In the genomic region with DNA sequence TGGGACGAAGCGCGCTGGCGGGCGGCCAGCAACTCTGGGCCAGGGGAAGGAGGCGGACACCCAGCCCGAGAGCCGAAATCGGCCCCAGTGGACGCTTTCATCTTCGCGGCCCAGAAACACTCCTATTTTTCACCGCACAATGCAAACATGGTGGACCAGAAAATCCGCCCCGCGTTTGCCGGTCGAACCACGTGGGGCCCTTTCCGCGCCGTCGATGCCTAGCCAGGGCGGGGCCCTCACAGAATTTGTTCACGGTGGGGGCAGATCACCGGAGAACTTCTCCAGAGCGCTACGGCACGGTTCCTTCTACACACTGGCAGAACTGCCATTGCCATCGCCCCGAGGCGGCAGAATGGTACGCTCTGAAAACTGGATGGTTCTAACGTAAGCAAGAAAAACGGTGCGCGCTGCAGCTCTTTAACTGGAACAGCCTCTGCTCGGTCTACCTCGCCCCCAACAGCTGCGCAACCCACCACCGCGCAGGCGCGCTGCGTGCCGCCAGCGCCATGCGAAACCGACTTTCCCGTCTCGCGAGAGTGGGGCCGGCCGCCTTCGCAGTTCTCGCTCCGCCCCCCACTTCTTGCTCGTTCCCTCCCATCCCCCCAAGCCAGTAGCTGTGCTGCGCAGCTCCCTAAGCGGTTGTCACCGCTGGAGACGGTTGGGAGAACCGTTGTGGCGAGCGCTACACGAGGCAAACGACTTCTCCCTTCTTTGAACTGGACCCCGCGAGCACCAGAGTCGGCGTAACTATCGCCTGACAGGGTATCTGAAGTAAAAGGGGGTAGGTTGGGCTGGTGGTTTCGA, we compare ENCODE assay signal across 8 cellular contexts. TPM values are rescaled to one million over a fixed set of nuclear protein-coding genes. Genes with fewer than 3 reads are reported as not detected.
A peak's percentile ranks its signal among the peaks of the same experiment; 100 is the strongest.
DNase-seq lines count a peak whose midpoint lies in the region; ATAC-seq and TF ChIP-seq lines count a peak whose summit lies in the region.

A gene with protein sequence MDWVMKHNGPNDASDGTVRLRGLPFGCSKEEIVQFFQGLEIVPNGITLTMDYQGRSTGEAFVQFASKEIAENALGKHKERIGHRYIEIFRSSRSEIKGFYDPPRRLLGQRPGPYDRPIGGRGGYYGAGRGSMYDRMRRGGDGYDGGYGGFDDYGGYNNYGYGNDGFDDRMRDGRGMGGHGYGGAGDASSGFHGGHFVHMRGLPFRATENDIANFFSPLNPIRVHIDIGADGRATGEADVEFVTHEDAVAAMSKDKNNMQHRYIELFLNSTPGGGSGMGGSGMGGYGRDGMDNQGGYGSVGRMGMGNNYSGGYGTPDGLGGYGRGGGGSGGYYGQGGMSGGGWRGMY (plus strand): TSS at position 610 of the 804 bp plus-strand sequence. CDS start 5,158 bp downstream, outside the sequence.

- intact Hi-C loops in spleen (cut with DNase I; ENCODE audit: low total_unique reads), result no loop called here

- peaks cover 26 to 76% (median 54%) of the 10 kb centered on the region in 6 donors for H3K4me1 ChIP-seq in spleen

- ATAC-seq in GM19035 (IDR thresholded peaks at IDR 0.05; ENCODE audit: unreplicated experiment), result peak; percentile 80
- ATAC-seq in HG03342 (IDR thresholded peaks at IDR 0.05; ENCODE audit: unreplicated experiment), result peak; percentile 82

- DNase-seq in AG10803 (ENCODE audit: low read depth) (peak; percentile 96), NCI-H345 treated with DMSO at 0.1 percent for 48 hours (lab: John Stamatoyannopoulos, UW; ENCODE audit: unreplicated experiment) (peak; percentile 91), caudate nucleus (lab: John Stamatoyannopoulos, UW) (peak; percentile 44 to 99 (median 96)), inferior parietal cortex (ENCODE audit: extremely low spot score) (peak; percentile 99), spleen (peak; percentile 99)
- peak; percentile 92 to 98 (median 97) for DNase-seq in activated CD4-positive, CD25-positive, alpha-beta regulatory T cell (lab: John Stamatoyannopoulos, UW)

- peak; percentile 97 to 100 (median 98) for TF ChIP-seq POLR2A in spleen (IDR thresholded peaks at IDR 0.05)

- H3K36me3 ChIP-seq in spleen, result peaks cover 0 to 5% (median 0%) of the 10 kb centered on the region in 6 donors

- H3K27me3 ChIP-seq in spleen (replicated peaks in 1 of 7), result no peaks in the 10 kb centered on the region

- H3K27ac ChIP-seq in caudate nucleus (ENCODE audit: low read depth, low read length) (peak within 1 kb of the TSS; percentile 98), spleen (peak within 1 kb of the TSS; percentile 99 to 100 (median 99))

- no peaks in the 10 kb centered on the region for H3K9me3 ChIP-seq in spleen

- TF ChIP-seq CTCF in AG10803 (conservative IDR thresholded peaks at IDR 0.05; ENCODE audit: low read length) (no peak), spleen (IDR thresholded peaks at IDR 0.05 in 8 of 11, conservative IDR thresholded peaks at IDR 0.05 in 3 of 11) (peak in 7 of 11 experiments; percentile 2 to 62 (median 42))

- H3K4me3 ChIP-seq in AG10803 (ENCODE audit: low read length), result peak within 1 kb of the TSS; percentile 93
- H3K4me3 ChIP-seq in spleen, result peak within 1 kb of the TSS; percentile 74 to 92 (median 81)

- WGBS in spleen, 5 donors, result 0 to 1% (median 0%) methylated on average over 39 to 73 of the region's 73 CpGs

RNA-seq across cellular contexts. Expression of the gene that starts here (rescaled TPM):
- total RNA-seq in spleen, result 100 to 1,000 TPM in 3 of 7 donors, 10 to 100 TPM in 4; 43.2 to 109 (median 79.9) TPM
- polyA plus RNA-seq in spleen, result 100 to 1,000 TPM in 2 of 3 donors, 10 to 100 TPM in 1; 96.5 to 142 (median 112) TPM

Comparison
In these comparisons a context has a peak if more than half of its experiments do, and no peak if none do; other contexts are left out.
1. Peak in every context shown above with its lines: DNase-seq, ATAC-seq, H3K4me3 ChIP-seq and H3K27ac ChIP-seq.